1 cellular context compared by ENCODE assay signal in the genomic region with DNA sequence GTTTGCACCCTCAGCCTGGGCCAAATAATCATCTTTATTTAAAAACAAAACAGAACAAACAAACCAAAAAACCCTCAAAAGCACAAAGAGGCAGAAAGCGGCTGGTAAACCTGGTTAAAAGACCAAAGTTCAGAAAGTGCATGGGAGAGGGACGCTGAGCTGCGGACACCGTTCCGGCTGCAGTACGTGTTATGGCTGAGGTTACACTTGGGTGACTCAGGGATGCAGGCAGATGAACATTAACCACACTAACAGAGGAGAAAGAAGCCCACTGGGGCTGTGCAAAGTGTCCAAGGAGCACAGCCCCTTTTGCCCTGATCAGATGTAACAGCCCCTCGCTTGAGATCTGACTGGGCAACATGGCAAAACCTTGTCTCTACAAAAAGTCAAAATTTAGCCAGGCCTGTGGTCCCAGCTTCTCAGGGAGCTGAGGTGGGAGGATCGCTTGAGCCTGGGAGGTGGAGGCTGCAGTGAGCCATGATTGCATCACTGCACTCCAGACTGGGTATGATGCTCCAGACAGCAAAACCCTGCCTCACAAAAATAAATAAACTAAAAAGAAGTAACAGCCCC.
TF ChIP-seq lines count a peak whose summit lies in the region.

No MANE protein-coding gene starts in this region.

TF ChIP-seq in HepG2, 621 proteins besides CTCF, POLR2A, EP300 and RAD21 (continued from another document and continues in another):
- TF ChIP-seq THAP8 (CRISPR knock-in tag; IDR thresholded peaks at IDR 0.05; ENCODE audit: borderline replicate concordance) (no peak), ZBTB49 (CRISPR knock-in tag; IDR thresholded peaks at IDR 0.05; ENCODE audit: borderline replicate concordance) (no peak), ZBTB46 (CRISPR knock-in tag; IDR thresholded peaks at IDR 0.05; ENCODE audit: borderline replicate concordance) (no peak), TBL1XR1 (IDR thresholded peaks at IDR 0.05; ENCODE audit: borderline replicate concordance, low read length, partially characterized antibody) (no peak), RFXANK (CRISPR knock-in tag; IDR thresholded peaks at IDR 0.05) (no peak), TRIM22 (IDR thresholded peaks at IDR 0.05) (no peak), NFKB2 (CRISPR knock-in tag; IDR thresholded peaks at IDR 0.05; ENCODE audit: borderline replicate concordance) (no peak), TBP (CRISPR knock-in tag; IDR thresholded peaks at IDR 0.05) (no peak), HIC2 (CRISPR knock-in tag; IDR thresholded peaks at IDR 0.05; ENCODE audit: low read depth) (no peak), ZNF652 (CRISPR knock-in tag; IDR thresholded peaks at IDR 0.05; ENCODE audit: borderline replicate concordance, low read depth) (no peak), CCDC6 (CRISPR knock-in tag; IDR thresholded peaks at IDR 0.05) (no peak), ZNF564 (CRISPR knock-in tag; IDR thresholded peaks at IDR 0.05) (no peak), SMARCC2 (IDR thresholded peaks at IDR 0.05) (no peak), PITX1 (CRISPR knock-in tag; IDR thresholded peaks at IDR 0.05) (peak; percentile 69), ZNF790 (CRISPR knock-in tag; IDR thresholded peaks at IDR 0.05; ENCODE audit: borderline replicate concordance) (no peak), MAX (IDR thresholded peaks at IDR 0.05) (peak; percentile 56; the same call in 1 of the 2 replicates), FOXK2 (IDR thresholded peaks at IDR 0.05) (no peak), HCFC1 (IDR thresholded peaks at IDR 0.05; ENCODE audit: low read depth, low read length) (no peak), AGO1 (IDR thresholded peaks at IDR 0.05; ENCODE audit: low read depth, low read length, poor library complexity, severe bottlenecking) (no peak), ZNF232 (CRISPR knock-in tag; IDR thresholded peaks at IDR 0.05; ENCODE audit: borderline replicate concordance) (peak; percentile 56; the same call in 1 of the 2 replicates), STAT5B (CRISPR knock-in tag; IDR thresholded peaks at IDR 0.05) (no peak), ZBTB20 (CRISPR knock-in tag; IDR thresholded peaks at IDR 0.05; ENCODE audit: borderline replicate concordance, low read depth) (no peak), MAFF (IDR thresholded peaks at IDR 0.05; ENCODE audit: low read depth, low read length) (peak; percentile 15; the same call in 1 of the 2 replicates), SP5 (CRISPR knock-in tag; IDR thresholded peaks at IDR 0.05; ENCODE audit: borderline replicate concordance, low read depth) (no peak), GATAD2A (CRISPR knock-in tag; IDR thresholded peaks at IDR 0.05) (peak; percentile 81), ZNF446 (CRISPR knock-in tag; IDR thresholded peaks at IDR 0.05) (no peak), CAMTA2 (CRISPR knock-in tag; IDR thresholded peaks at IDR 0.05; ENCODE audit: borderline replicate concordance) (no peak), ZNF552 (CRISPR knock-in tag; IDR thresholded peaks at IDR 0.05; ENCODE audit: borderline replicate concordance) (no peak), FOSL2 (CRISPR knock-in tag; IDR thresholded peaks at IDR 0.05) (peak; percentile 85), ZNF598 (CRISPR knock-in tag; IDR thresholded peaks at IDR 0.05; ENCODE audit: borderline replicate concordance) (no peak), CBX1 (IDR thresholded peaks at IDR 0.05; ENCODE audit: low read depth) (no peak), RBAK (CRISPR knock-in tag; IDR thresholded peaks at IDR 0.05) (no peak), ZNF343 (CRISPR knock-in tag; IDR thresholded peaks at IDR 0.05) (0 out of 2 replicates have a peak, but pooled peaks have one; percentile 13), RBM22 (optimal IDR thresholded peaks at IDR 0.05; ENCODE audit: low read length) (no peak), TAF15 (IDR thresholded peaks at IDR 0.05; ENCODE audit: low read depth, low read length, poor library complexity, severe bottlenecking) (no peak), KMT2B (CRISPR knock-in tag; IDR thresholded peaks at IDR 0.05) (no peak), ZNF530 (CRISPR knock-in tag; IDR thresholded peaks at IDR 0.05; ENCODE audit: low read depth) (no peak)
- TF ChIP-seq, protein P1, sequence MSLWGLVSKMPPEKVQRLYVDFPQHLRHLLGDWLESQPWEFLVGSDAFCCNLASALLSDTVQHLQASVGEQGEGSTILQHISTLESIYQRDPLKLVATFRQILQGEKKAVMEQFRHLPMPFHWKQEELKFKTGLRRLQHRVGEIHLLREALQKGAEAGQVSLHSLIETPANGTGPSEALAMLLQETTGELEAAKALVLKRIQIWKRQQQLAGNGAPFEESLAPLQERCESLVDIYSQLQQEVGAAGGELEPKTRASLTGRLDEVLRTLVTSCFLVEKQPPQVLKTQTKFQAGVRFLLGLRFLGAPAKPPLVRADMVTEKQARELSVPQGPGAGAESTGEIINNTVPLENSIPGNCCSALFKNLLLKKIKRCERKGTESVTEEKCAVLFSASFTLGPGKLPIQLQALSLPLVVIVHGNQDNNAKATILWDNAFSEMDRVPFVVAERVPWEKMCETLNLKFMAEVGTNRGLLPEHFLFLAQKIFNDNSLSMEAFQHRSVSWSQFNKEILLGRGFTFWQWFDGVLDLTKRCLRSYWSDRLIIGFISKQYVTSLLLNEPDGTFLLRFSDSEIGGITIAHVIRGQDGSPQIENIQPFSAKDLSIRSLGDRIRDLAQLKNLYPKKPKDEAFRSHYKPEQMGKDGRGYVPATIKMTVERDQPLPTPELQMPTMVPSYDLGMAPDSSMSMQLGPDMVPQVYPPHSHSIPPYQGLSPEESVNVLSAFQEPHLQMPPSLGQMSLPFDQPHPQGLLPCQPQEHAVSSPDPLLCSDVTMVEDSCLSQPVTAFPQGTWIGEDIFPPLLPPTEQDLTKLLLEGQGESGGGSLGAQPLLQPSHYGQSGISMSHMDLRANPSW (CRISPR knock-in tag; IDR thresholded peaks at IDR 0.05; ENCODE audit: borderline replicate concordance), result no peak
- TF ChIP-seq, protein P2, sequence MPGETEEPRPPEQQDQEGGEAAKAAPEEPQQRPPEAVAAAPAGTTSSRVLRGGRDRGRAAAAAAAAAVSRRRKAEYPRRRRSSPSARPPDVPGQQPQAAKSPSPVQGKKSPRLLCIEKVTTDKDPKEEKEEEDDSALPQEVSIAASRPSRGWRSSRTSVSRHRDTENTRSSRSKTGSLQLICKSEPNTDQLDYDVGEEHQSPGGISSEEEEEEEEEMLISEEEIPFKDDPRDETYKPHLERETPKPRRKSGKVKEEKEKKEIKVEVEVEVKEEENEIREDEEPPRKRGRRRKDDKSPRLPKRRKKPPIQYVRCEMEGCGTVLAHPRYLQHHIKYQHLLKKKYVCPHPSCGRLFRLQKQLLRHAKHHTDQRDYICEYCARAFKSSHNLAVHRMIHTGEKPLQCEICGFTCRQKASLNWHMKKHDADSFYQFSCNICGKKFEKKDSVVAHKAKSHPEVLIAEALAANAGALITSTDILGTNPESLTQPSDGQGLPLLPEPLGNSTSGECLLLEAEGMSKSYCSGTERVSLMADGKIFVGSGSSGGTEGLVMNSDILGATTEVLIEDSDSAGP (CRISPR knock-in tag; IDR thresholded peaks at IDR 0.05; ENCODE audit: borderline replicate concordance), result no peak
- TF ChIP-seq, protein P3, sequence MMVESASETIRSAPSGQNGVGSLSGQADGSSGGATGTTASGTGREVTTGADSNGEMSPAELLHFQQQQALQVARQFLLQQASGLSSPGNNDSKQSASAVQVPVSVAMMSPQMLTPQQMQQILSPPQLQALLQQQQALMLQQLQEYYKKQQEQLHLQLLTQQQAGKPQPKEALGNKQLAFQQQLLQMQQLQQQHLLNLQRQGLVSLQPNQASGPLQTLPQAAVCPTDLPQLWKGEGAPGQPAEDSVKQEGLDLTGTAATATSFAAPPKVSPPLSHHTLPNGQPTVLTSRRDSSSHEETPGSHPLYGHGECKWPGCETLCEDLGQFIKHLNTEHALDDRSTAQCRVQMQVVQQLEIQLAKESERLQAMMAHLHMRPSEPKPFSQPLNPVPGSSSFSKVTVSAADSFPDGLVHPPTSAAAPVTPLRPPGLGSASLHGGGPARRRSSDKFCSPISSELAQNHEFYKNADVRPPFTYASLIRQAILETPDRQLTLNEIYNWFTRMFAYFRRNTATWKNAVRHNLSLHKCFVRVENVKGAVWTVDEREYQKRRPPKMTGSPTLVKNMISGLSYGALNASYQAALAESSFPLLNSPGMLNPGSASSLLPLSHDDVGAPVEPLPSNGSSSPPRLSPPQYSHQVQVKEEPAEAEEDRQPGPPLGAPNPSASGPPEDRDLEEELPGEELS (CRISPR knock-in tag; IDR thresholded peaks at IDR 0.05), result peak; percentile 84
- TF ChIP-seq, protein P4, sequence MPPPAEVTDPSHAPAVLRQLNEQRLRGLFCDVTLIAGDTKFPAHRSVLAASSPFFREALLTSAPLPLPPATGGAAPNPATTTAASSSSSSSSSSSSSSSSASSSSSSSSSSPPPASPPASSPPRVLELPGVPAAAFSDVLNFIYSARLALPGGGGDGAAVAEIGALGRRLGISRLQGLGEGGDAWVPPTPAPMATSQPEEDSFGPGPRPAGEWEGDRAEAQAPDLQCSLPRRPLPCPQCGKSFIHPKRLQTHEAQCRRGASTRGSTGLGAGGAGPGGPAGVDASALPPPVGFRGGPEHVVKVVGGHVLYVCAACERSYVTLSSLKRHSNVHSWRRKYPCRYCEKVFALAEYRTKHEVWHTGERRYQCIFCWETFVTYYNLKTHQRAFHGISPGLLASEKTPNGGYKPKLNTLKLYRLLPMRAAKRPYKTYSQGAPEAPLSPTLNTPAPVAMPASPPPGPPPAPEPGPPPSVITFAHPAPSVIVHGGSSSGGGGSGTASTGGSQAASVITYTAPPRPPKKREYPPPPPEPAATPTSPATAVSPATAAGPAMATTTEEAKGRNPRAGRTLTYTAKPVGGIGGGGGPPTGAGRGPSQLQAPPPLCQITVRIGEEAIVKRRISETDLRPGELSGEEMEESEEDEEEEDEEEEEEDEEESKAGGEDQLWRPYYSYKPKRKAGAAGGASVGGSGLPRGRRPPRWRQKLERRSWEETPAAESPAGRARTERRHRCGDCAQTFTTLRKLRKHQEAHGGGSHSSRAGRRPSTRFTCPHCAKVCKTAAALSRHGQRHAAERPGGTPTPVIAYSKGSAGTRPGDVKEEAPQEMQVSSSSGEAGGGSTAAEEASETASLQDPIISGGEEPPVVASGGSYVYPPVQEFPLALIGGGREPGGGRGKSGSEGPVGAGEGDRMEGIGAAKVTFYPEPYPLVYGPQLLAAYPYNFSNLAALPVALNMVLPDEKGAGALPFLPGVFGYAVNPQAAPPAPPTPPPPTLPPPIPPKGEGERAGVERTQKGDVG (CRISPR knock-in tag; IDR thresholded peaks at IDR 0.05; ENCODE audit: borderline replicate concordance), result no peak
